In the genomic region with DNA sequence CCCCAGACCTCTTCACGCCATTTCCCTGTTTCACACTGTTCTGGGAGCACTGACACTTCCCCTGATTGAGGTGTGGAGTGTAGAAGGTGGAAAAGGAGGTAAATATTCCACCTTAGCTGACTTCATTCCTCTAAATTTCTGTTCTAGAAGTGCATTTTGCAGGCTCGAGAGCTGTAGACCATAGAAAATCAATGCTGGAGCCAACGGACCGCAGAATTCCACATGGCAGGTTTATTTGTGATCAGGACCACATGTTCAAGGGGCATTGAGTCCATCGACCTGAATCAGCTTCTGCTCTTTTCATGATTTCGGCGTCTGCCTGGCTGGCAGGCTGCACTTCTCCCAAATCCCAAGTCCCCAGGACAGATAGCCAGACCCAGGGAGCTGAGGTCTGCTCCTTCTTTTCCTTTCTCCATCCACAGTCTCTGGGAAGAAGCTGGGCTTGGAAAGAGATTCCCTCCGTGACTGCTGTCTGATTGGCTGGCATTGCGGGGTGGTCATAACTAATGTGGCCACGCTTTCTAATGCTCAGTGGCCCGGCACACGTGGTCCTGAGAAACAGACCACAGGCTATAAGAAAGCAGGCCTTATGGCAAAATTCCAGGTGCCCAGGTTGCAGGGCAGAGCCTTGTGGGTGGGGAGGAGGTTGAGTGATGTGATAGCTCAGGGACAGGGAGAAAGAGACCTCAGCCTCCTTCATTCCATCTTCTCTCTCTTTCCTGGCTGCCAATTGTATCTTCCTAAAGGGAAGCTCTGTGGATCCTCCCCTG, we compare ENCODE assay signal across 18 cellular contexts. TPM values are rescaled to one million over a fixed set of nuclear protein-coding genes. Genes with fewer than 3 reads are reported as not detected.
"Had no signal": no experiment of that assay in that cellular context is flagged by ENCODE, and none has a peak within 500 bp of the region (broad histone marks: within the 10 kb centered on the region; RNA-seq: fewer than 3 reads in every experiment).

No MANE protein-coding gene starts in this region.

- H3K9me3 Mint-ChIP-seq: immature natural killer cell; stimulated activated naive CD8-positive, alpha-beta T cell treated with anti-CD3 and anti-CD28 coated beads, Interleukin-15, Interleukin-2, amounts not matched to agents 100 ng/mL and 50 ng/mL, for 24 hours had no signal

- H3K4me3 ChIP-seq: adrenal gland, esophagus muscularis mucosa had no signal

- H3K4me3 Mint-ChIP-seq: activated T-cell treated with anti-CD3 and anti-CD28 coated beads, Interleukin-2, amount 50 U/mL, for 4 hours; dendritic cell treated with granulocyte-macrophage colony-stimulating factor and Interleukin-4, amounts not matched to agents 40 ng/mL and 50 ng/mL, for 4 days; immature natural killer cell; stimulated activated naive CD8-positive, alpha-beta T cell treated with anti-CD3 and anti-CD28 coated beads, Interleukin-15, Interleukin-2, amounts not matched to agents 100 ng/mL and 50 ng/mL, for 24 hours; T-cell had no signal

- H3K36me3 ChIP-seq: adrenal gland, esophagus muscularis mucosa had no signal

- ATAC-seq: activated T-cell treated with anti-CD3 and anti-CD28 coated beads, Interleukin-2, amount 50 U/mL, for 4 hours; naive thymus-derived CD8-positive, alpha-beta T cell; SK-N-SH treated with all-trans-retinoic acid at 6 μM for 48 hours; T-cell had no signal

- H3K9me3 ChIP-seq: adrenal gland had no signal

- H3K27ac Mint-ChIP-seq: dendritic cell treated with granulocyte-macrophage colony-stimulating factor and Interleukin-4, amounts not matched to agents 40 ng/mL and 50 ng/mL, for 4 days; immature natural killer cell; naive thymus-derived CD8-positive, alpha-beta T cell; stimulated activated naive CD8-positive, alpha-beta T cell treated with anti-CD3 and anti-CD28 coated beads, Interleukin-15, Interleukin-2, amounts not matched to agents 100 ng/mL and 50 ng/mL, for 24 hours; T-cell had no signal

- H3K36me3 Mint-ChIP-seq: immature natural killer cell had no signal

- H3K27me3 ChIP-seq: adrenal gland, esophagus muscularis mucosa had no signal

- DNase-seq: activated CD4-positive, alpha-beta T cell treated with anti-CD3 and anti-CD28 coated beads, Interleukin-2, amount 50 U/mL, for 1 hour; activated CD4-positive, CD25-positive, alpha-beta regulatory T cell treated with anti-CD3 and anti-CD28 coated beads, Interleukin-2, amount 50 U/mL, for 72 hours; activated CD8-positive, alpha-beta memory T cell treated with anti-CD3 and anti-CD28 coated beads, Interleukin-2, amount 50 U/mL, for 4 hours; activated naive CD4-positive, alpha-beta T cell treated with anti-CD3 and anti-CD28 coated beads, Interleukin-2, amount 50 U/mL, for 16 hours; activated T-cell treated with anti-CD3 and anti-CD28 coated beads, Interleukin-2, amount 50 U/mL, for 4 hours; effector CD8-positive, alpha-beta T cell; immature natural killer cell; kidney glomerular epithelial cell; mesenchymal stem cell; naive thymus-derived CD8-positive, alpha-beta T cell; nucleus accumbens; T-cell; trophoblast cell had no signal

- H3K27ac ChIP-seq: adrenal gland, esophagus muscularis mucosa had no signal

RNA-seq across cellular contexts. Expression of gene SH3PXD2B, which starts 5.3 kb away (rescaled TPM):
- polyA plus RNA-seq: immature natural killer cell had no signal
